30 cellular contexts compared by ENCODE assay signal in the genomic region with DNA sequence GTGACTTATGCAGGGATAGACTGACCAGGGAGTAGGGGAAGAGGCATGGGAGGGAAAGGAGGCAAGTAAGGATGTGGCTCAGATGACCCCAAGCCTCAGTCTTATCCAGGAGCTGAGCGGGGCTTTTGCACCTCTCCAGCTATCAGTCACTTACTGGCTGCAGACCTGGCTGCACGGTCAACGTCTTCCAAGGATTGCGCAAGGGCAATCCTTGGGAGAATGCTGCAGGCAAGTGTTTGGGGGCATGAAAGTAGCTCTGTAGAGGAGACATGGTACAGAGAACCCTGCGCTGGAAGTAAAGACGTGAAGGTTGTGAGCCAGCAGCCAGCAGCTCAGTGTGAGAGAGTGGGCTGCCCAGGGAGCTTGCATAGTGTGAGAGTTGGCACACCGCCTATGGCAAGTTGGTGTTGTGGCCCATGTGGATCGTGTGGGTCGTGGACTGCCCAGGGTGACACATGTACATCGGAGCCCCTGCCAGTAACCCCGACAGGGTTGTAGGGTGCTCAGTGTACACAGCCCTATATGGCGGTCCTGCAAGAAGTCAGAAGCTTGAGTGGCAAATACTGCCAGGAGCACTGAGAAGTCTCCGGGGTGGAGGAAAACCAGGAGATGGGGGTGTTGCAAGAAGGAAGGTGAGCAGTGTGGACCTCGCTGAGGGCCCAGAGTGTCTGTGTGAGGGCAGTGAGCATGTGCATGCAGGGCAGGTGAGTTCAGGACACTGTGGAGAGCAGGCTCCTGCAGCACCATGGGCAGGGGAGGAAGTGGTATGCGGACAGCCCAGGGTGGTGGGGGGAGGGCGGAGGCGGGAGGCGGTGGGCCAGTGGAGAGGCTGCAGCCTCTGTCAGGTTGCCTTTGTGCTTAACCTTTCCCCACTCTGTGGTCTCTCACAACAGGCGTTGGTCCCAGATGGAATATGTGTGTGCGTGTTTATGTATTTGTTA. TPM values are rescaled to one million over a fixed set of nuclear protein-coding genes. Genes with fewer than 3 reads are reported as not detected.
A peak's percentile ranks its signal among the peaks of the same experiment; 100 is the strongest.
DNase-seq lines count a peak whose midpoint lies in the region; ATAC-seq, FAIRE-seq and TF ChIP-seq lines count a peak whose summit lies in the region.
"Had no signal": no experiment of that assay in that cellular context is flagged by ENCODE, and none has a peak within 500 bp of the region (broad histone marks: within the 10 kb centered on the region; RNA-seq: fewer than 3 reads in every experiment).

No MANE protein-coding gene starts in this region.

- DNase-seq in HL-60 (ENCODE audit: low read depth in 1 of 2, low spot score in 1 of 2) (peak in 1 of 2 experiments; percentile 55), bronchial epithelial cell (ENCODE audit: low read depth) (no peak), lower lobe of right lung (peak; percentile 48), NCI-H510A treated with DMSO at 0.1 percent for 48 hours (lab: John Stamatoyannopoulos, UW) (no peak), D341Med (ENCODE audit: low spot score) (no peak)
- no peak for DNase-seq in activated T-helper 2 cell treated with anti-CD3 and anti-CD28 coated beads, Interferon-gamma antibody, Interleukin-2, Interleukin-4, amounts not matched to agents 10 μg/mL and 5 μg/mL and 100 μg/mL, durations not matched to agents 14 hours and 24 hours and 36 hours (ENCODE audit: low spot score)
- DNase-seq: activated B cell treated with CpG ODN at 0.5 μM for 24 hours; activated CD4-positive, alpha-beta T cell treated with anti-CD3 and anti-CD28 coated beads, Interleukin-2, amount 50 U/mL, for 1 hour; activated CD8-positive, alpha-beta memory T cell treated with anti-CD3 and anti-CD28 coated beads, Interleukin-2, amount 50 U/mL, for 4 hours; colonic mucosa; DMS79 treated with DMSO at 0.1 percent for 48 hours; effector CD8-positive, alpha-beta T cell; foreskin fibroblast; GF-D8; heart right ventricle; Karpas-422; mammary epithelial cell; NCI-H146; occipital lobe; SHP77; stimulated activated CD4-positive, alpha-beta T cell treated with anti-CD3 and anti-CD28 coated beads, Interleukin-1b, Interleukin-23, amount 100 ng/mL, for 48 hours; stimulated activated CD8-positive, alpha-beta memory T cell treated with anti-CD3 and anti-CD28 coated beads, Interleukin-4, amount 100 ng/mL, for 48 hours; tibial artery had no signal

- H3K4me1 ChIP-seq in lower lobe of right lung, result peaks cover 18% of the 10 kb centered on the region
- H3K4me1 ChIP-seq: colonic mucosa, heart right ventricle, tibial artery had no signal

- no peaks in the 10 kb centered on the region for H3K9me3 Mint-ChIP-seq in stimulated activated memory B cell treated with anti-CD40 and anti-IgM and Interleukin-4, amounts not matched to agents 10 μg/mL and 1 μg/mL and 100 μg/mL, for 72 hours
- H3K9me3 Mint-ChIP-seq in activated T-helper 2 cell treated with anti-CD3 and anti-CD28 coated beads, Interferon-gamma antibody, Interleukin-2, Interleukin-4, amounts not matched to agents 10 μg/mL and 5 μg/mL and 100 μg/mL, durations not matched to agents 14 hours and 24 hours and 36 hours, result no peaks in the 10 kb centered on the region
- H3K9me3 Mint-ChIP-seq: activated B cell treated with CpG ODN at 0.5 μM for 24 hours; activated naive CD4-positive, alpha-beta T cell treated with anti-CD3 and anti-CD28 coated beads, Interleukin-2, amount 50 U/mL, for 24 hours; activated T-helper 1 cell treated with anti-CD3 and anti-CD28 coated beads, Interleukin-12 subunit alpha, Interleukin-12 subunit beta, Interleukin-2, Interleukin-4 antibody, amounts not matched to agents 30 ng/mL and 10 ng/mL and 1 ng/mL, durations not matched to agents 14 hours and 24 hours and 36 hours had no signal

- H3K9me3 ChIP-seq in lower lobe of right lung, result no peaks in the 10 kb centered on the region
- H3K9me3 ChIP-seq: colonic mucosa, heart right ventricle, tibial artery had no signal

- TF ChIP-seq CTCF in HL-60 (IDR thresholded peaks at IDR 0.05; ENCODE audit: insufficient read depth, low read length) (no peak), bronchial epithelial cell (IDR thresholded peaks at IDR 0.05; ENCODE audit: insufficient read depth, low read length, severe bottlenecking) (no peak), lower lobe of right lung (IDR thresholded peaks at IDR 0.05) (no peak)

- H3K27ac ChIP-seq in HL-60 (replicated peaks) (peak overlapping the region; percentile 71), lower lobe of right lung (no peak overlapping the region)
- H3K27ac ChIP-seq: BLaER1 treated with 17β-estradiol and CSF1 and Interleukin-3, amounts not matched to agents 10 nM and 100 nM; colonic mucosa; heart right ventricle; tibial artery had no signal

- peaks cover 19% of the 10 kb centered on the region for H3K27me3 Mint-ChIP-seq in stimulated activated memory B cell treated with anti-CD40 and anti-IgM and Interleukin-4, amounts not matched to agents 10 μg/mL and 1 μg/mL and 100 μg/mL, for 72 hours
- H3K27me3 Mint-ChIP-seq in activated T-helper 2 cell treated with anti-CD3 and anti-CD28 coated beads, Interferon-gamma antibody, Interleukin-2, Interleukin-4, amounts not matched to agents 10 μg/mL and 5 μg/mL and 100 μg/mL, durations not matched to agents 14 hours and 24 hours and 36 hours (ENCODE audit: low read depth), result peaks cover 2% of the 10 kb centered on the region

- no peak overlapping the region for H3K4me3 ChIP-seq in HL-60 (replicated peaks; ENCODE audit: insufficient read depth, low read length)
- no peak overlapping the region for H3K4me3 ChIP-seq in bronchial epithelial cell (ENCODE audit: low read depth, low read length)
- H3K4me3 ChIP-seq in lower lobe of right lung, result no peak overlapping the region
- H3K4me3 ChIP-seq: BLaER1 treated with 17β-estradiol and CSF1 and Interleukin-3, amounts not matched to agents 10 nM and 100 nM; colonic mucosa; heart right ventricle; tibial artery had no signal

- no peak overlapping the region for H3K27ac Mint-ChIP-seq in stimulated activated memory B cell treated with anti-CD40 and anti-IgM and Interleukin-4, amounts not matched to agents 10 μg/mL and 1 μg/mL and 100 μg/mL, for 72 hours
- no peak overlapping the region for H3K27ac Mint-ChIP-seq in activated T-helper 2 cell treated with anti-CD3 and anti-CD28 coated beads, Interferon-gamma antibody, Interleukin-2, Interleukin-4, amounts not matched to agents 10 μg/mL and 5 μg/mL and 100 μg/mL, durations not matched to agents 14 hours and 24 hours and 36 hours
- H3K27ac Mint-ChIP-seq: activated B cell treated with CpG ODN at 0.5 μM for 24 hours; activated T-helper 1 cell treated with anti-CD3 and anti-CD28 coated beads, Interleukin-12 subunit alpha, Interleukin-12 subunit beta, Interleukin-2, Interleukin-4 antibody, amounts not matched to agents 30 ng/mL and 10 ng/mL and 1 ng/mL, durations not matched to agents 14 hours and 24 hours and 36 hours had no signal

- H3K4me3 Mint-ChIP-seq in stimulated activated memory B cell treated with anti-CD40 and anti-IgM and Interleukin-4, amounts not matched to agents 10 μg/mL and 1 μg/mL and 100 μg/mL, for 72 hours, result no peak overlapping the region
- no peak overlapping the region for H3K4me3 Mint-ChIP-seq in activated T-helper 2 cell treated with anti-CD3 and anti-CD28 coated beads, Interferon-gamma antibody, Interleukin-2, Interleukin-4, amounts not matched to agents 10 μg/mL and 5 μg/mL and 100 μg/mL, durations not matched to agents 14 hours and 24 hours and 36 hours (ENCODE audit: low read depth)
- H3K4me3 Mint-ChIP-seq: activated B cell treated with CpG ODN at 0.5 μM for 24 hours; activated T-helper 1 cell treated with anti-CD3 and anti-CD28 coated beads, Interleukin-12 subunit alpha, Interleukin-12 subunit beta, Interleukin-2, Interleukin-4 antibody, amounts not matched to agents 30 ng/mL and 10 ng/mL and 1 ng/mL, durations not matched to agents 14 hours and 24 hours and 36 hours had no signal

- no peaks in the 10 kb centered on the region for H3K36me3 Mint-ChIP-seq in stimulated activated memory B cell treated with anti-CD40 and anti-IgM and Interleukin-4, amounts not matched to agents 10 μg/mL and 1 μg/mL and 100 μg/mL, for 72 hours
- H3K36me3 Mint-ChIP-seq in activated T-helper 2 cell treated with anti-CD3 and anti-CD28 coated beads, Interferon-gamma antibody, Interleukin-2, Interleukin-4, amounts not matched to agents 10 μg/mL and 5 μg/mL and 100 μg/mL, durations not matched to agents 14 hours and 24 hours and 36 hours (ENCODE audit: low read depth), result no peaks in the 10 kb centered on the region
- H3K36me3 Mint-ChIP-seq: activated naive CD4-positive, alpha-beta T cell treated with anti-CD3 and anti-CD28 coated beads, Interleukin-2, amount 50 U/mL, for 24 hours had no signal

- H3K4me1 Mint-ChIP-seq in stimulated activated memory B cell treated with anti-CD40 and anti-IgM and Interleukin-4, amounts not matched to agents 10 μg/mL and 1 μg/mL and 100 μg/mL, for 72 hours, result no peaks in the 10 kb centered on the region
- H3K4me1 Mint-ChIP-seq in activated T-helper 2 cell treated with anti-CD3 and anti-CD28 coated beads, Interferon-gamma antibody, Interleukin-2, Interleukin-4, amounts not matched to agents 10 μg/mL and 5 μg/mL and 100 μg/mL, durations not matched to agents 14 hours and 24 hours and 36 hours (ENCODE audit: low read depth), result peaks cover 4% of the 10 kb centered on the region
- H3K4me1 Mint-ChIP-seq: activated B cell treated with CpG ODN at 0.5 μM for 24 hours had no signal

- peak; percentile 40 to 73 for ATAC-seq in lower lobe of right lung
- peak; percentile 51 for ATAC-seq in stimulated activated memory B cell treated with anti-CD40 and anti-IgM and Interleukin-4, amounts not matched to agents 10 μg/mL and 1 μg/mL and 100 μg/mL, for 72 hours
- ATAC-seq: esophagus mucosa had no signal

- H3K36me3 ChIP-seq in bronchial epithelial cell (ENCODE audit: control insufficient read depth, insufficient read depth, low read length) (no peaks in the 10 kb centered on the region), lower lobe of right lung (no peaks in the 10 kb centered on the region)
- H3K36me3 ChIP-seq: colonic mucosa, heart right ventricle, tibial artery had no signal

- FAIRE-seq in bronchial epithelial cell (lab: Jason Lieb, UNC), result peak; percentile 60
- FAIRE-seq: small intestine had no signal

- intact Hi-C loops in lower lobe of right lung (cut with DNase I), result no loop called here
- intact Hi-C loops in activated T-helper 2 cell treated with anti-CD3 and anti-CD28 coated beads, Interferon-gamma antibody, Interleukin-2, Interleukin-4, amounts not matched to agents 10 μg/mL and 5 μg/mL and 100 μg/mL, durations not matched to agents 14 hours and 24 hours and 36 hours (cut with micrococcal nuclease), result no loop called here

- H3K27me3 ChIP-seq in HL-60 (ENCODE audit: insufficient read depth, poor library complexity, severe bottlenecking) (no peaks in the 10 kb centered on the region), bronchial epithelial cell (ENCODE audit: control insufficient read depth, insufficient read depth, low read length) (no peaks in the 10 kb centered on the region), lower lobe of right lung (ENCODE audit: low read depth) (no peaks in the 10 kb centered on the region)
- H3K27me3 ChIP-seq: BLaER1 treated with 17β-estradiol and CSF1 and Interleukin-3, amounts not matched to agents 10 nM and 100 nM; colonic mucosa; heart right ventricle; tibial artery had no signal

RNA-seq across cellular contexts. Expression of gene KIT, which starts 50.9 kb away (rescaled TPM):
- total RNA-seq in bronchial epithelial cell (under 0.01 TPM in 1 of 2 replicates, not detected in the other), lower lobe of right lung (28.5 TPM)
- total RNA-seq in activated T-helper 2 cell treated with anti-CD3 and anti-CD28 coated beads, Interferon-gamma antibody, Interleukin-2, Interleukin-4, amounts not matched to agents 10 μg/mL and 5 μg/mL and 100 μg/mL, durations not matched to agents 14 hours and 24 hours and 36 hours, result 0.28 and 0.55 TPM in 2 replicates
- total RNA-seq: activated B cell treated with CpG ODN at 0.5 μM for 24 hours, NCI-H460 had no signal

Comparison
In these comparisons a context has a peak if more than half of its experiments do, and no peak if none do; other contexts are left out.
1. RNA of gene KIT, which starts 50.9 kb away (total RNA-seq): 28.5 TPM in lower lobe of right lung (single experiment); 0.28 to 0.55 TPM in activated T-helper 2 cell treated with anti-CD3 and anti-CD28 coated beads, Interferon-gamma antibody, Interleukin-2, Interleukin-4, amounts not matched to agents 10 μg/mL and 5 μg/mL and 100 μg/mL, durations not matched to agents 14 hours and 24 hours and 36 hours and under 0.01 TPM in bronchial epithelial cell; every median in the first group is over 10 times any median in the second.